In the genomic region with DNA sequence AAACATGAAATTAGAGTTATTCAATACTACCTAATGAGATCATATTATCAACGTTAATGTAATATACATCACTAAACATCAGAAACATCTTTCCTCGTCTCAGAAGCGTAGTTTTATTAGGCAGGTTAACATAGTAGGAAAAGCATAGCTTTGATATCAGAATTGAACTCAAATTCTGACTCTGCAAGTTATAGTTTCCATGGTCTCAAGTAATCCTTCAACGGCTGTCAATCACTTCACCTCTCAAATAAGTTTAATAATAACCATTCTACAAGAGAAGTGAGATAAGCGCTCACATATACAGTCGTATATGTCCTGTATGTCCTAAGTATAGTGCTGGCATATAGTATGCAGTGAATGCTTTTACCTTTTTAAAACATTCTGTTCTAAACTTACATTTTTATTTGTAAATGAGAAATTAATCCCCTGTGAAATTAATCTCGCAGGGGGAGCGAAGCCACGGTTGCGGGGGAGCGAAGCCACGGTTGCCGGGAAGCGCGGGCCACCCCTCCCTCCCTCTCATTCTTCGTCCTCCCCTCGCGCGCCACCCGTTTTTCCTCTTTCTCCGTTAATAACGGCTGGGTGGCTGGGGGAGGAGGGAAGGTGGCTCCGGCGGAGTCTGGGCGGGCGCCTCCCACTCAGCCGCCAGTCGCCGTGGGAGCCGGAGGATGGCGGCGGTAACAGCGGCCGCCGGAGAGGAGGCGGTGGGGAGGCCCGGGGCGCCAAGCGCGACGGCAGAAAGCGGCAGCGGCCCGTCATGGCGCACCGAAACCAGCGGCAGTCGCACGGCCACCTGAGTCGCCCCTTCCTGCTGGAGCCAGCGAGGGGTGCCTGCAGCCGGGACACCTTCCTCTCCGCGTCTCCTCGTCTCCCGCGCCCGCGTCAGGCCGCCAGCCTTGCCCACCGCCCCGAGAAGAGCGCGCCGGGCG, we compare ENCODE assay signal across 8 cellular contexts.
DNase-seq lines count a peak whose midpoint lies in the region; ATAC-seq and FAIRE-seq lines count a peak whose summit lies in the region.
"Not testable (repeated sequence)": the region's sequence is repeated elsewhere in the genome, so short reads cannot be mapped to it uniquely, and the experiment has no call there.

No MANE protein-coding gene starts in this region.

- peak; percentile 10 for DNase-seq in GM04504 (ENCODE audit: low read depth)
- peak; percentile 8 to 55 for DNase-seq in HAP-1 (ENCODE audit: low spot score in 2 of 2)
- DNase-seq in KG1 (lab: John Stamatoyannopoulos, UW), result peak; percentile 36
- DNase-seq in SJCRH30, result peak; percentile 60 to 73
- peak; percentile 28 for DNase-seq in activated naive CD4-positive, alpha-beta T cell treated with anti-CD3 and anti-CD28 coated beads, Interleukin-2, amount 50 U/mL, for 16 hours
- peak; percentile 33 to 48 for DNase-seq in frontal cortex (ENCODE audit: low spot score in 2 of 2)
- DNase-seq in naive thymus-derived CD8-positive, alpha-beta T cell, result peak in 9 of 10 donors; percentile 1 to 63 (median 17)
- peak in 41 of 49 donors; percentile 4 to 74 (median 34) for DNase-seq in substantia nigra (lab: John Stamatoyannopoulos, UW)

- POLR2A ChIA-PET in naive thymus-derived CD8-positive, alpha-beta T cell (lab: Charles Lee), result interaction anchor here (0.7 kb wide), 1 partner anchor 163 kb away, joined by 3 read pairs; no protein-coding TSS in a partner anchor

- H3K9me3 ChIP-seq in HAP-1; SJCRH30 (replicated peaks): not testable (repeated sequence)

- peaks cover 5 to 54% (median 26%) of the 10 kb centered on the region in 5 donors for H3K27me3 Mint-ChIP-seq in naive thymus-derived CD8-positive, alpha-beta T cell

- not testable (repeated sequence) for H3K36me3 Mint-ChIP-seq in naive thymus-derived CD8-positive, alpha-beta T cell

- not testable (repeated sequence) for H3K9me3 Mint-ChIP-seq in naive thymus-derived CD8-positive, alpha-beta T cell

- peak overlapping the region in 2 of 10 donors; percentile 63 to 68 for H3K27ac Mint-ChIP-seq in naive thymus-derived CD8-positive, alpha-beta T cell

- H3K4me3 ChIP-seq in HAP-1 (peak overlapping the region; percentile 50), SJCRH30 (peak overlapping the region; percentile 99)

- not testable (repeated sequence) for H3K4me1 Mint-ChIP-seq in naive thymus-derived CD8-positive, alpha-beta T cell

- peak; percentile 67 to 78 for ATAC-seq in naive thymus-derived CD8-positive, alpha-beta T cell

- not testable (repeated sequence) for H3K36me3 ChIP-seq in HAP-1 (replicated peaks); SJCRH30

- H3K27me3 ChIP-seq in HAP-1 (ENCODE audit: low read depth); SJCRH30: not testable (repeated sequence)

- H3K4me1 ChIP-seq in HAP-1, SJCRH30: not testable (repeated sequence)

- FAIRE-seq in frontal cortex (lab: Jason Lieb, UNC), result not testable (repeated sequence)

- in situ Hi-C loops in HAP-1 (cut with MboI; ENCODE audit: low sequenced_read_pairs), result not testable (repeated sequence)

- H3K27ac ChIP-seq in SJCRH30 (peak overlapping the region; percentile 76), substantia nigra (ENCODE audit: low read depth, low read length, poor library complexity, severe bottlenecking) (peak overlapping the region; percentile 51)

- H3K4me3 Mint-ChIP-seq in naive thymus-derived CD8-positive, alpha-beta T cell, result peak overlapping the region; percentile 66 to 91 (median 82)

Comparison
In these comparisons a context has a peak if more than half of its experiments do, and no peak if none do; other contexts are left out.
1. Peak in every context shown above with its lines: DNase-seq, ATAC-seq, H3K4me3 ChIP-seq and H3K27ac ChIP-seq.
2. DNase-seq: peak in every context shown above with its lines; median percentile 66 in SJCRH30; 40 in frontal cortex; 36 in KG1; 34 in substantia nigra; 32 in HAP-1; 28 in activated naive CD4-positive, alpha-beta T cell treated with anti-CD3 and anti-CD28 coated beads, Interleukin-2, amount 50 U/mL, for 16 hours; 17 in naive thymus-derived CD8-positive, alpha-beta T cell; 10 in GM04504.